In the genomic region with DNA sequence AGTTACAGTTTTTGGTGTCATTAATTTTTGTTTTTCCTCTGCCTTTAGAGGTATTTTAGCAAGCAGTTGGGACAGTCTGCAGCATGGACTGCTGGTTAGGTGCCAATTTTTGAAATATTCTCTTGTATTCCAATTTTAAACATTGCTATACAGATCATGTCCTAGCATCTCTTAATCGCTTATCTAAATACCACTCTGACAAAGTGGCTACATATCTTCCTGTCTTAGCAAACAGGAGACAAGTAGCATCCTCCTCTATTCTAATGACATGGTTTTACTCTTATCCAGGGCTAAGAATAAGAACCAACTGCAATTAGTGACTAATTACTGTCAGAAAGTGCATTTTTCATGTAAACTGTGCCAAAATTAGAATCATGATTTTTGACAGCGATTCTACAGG, we compare ENCODE assay signal across 18 cellular contexts.
A peak's percentile ranks its signal among the peaks of the same experiment; 100 is the strongest.
DNase-seq lines count a peak whose midpoint lies in the region; ATAC-seq, FAIRE-seq and TF ChIP-seq lines count a peak whose summit lies in the region.
"Had no signal": no experiment of that assay in that cellular context is flagged by ENCODE, and none has a peak within 500 bp of the region (broad histone marks: within the 10 kb centered on the region; RNA-seq: fewer than 3 reads in every experiment).

No MANE protein-coding gene starts in this region.

- no peak overlapping the region for H3K4me2 ChIP-seq in SK-N-SH
- no peak overlapping the region for H3K4me2 ChIP-seq in GM12878 (ENCODE audit: control insufficient read depth, insufficient read depth)
- H3K4me2 ChIP-seq: KMS-11 had no signal

- H3K4me3 ChIP-seq in SK-N-SH (ENCODE audit: low read depth in 2 of 2, low read length in 1 of 2) (no peak overlapping the region), GM12878 (no peak overlapping the region), gastroesophageal sphincter (no peak overlapping the region)
- H3K4me3 ChIP-seq: PC-9 had no signal

- no peak for TF ChIP-seq EP300 in SK-N-SH (IDR thresholded peaks at IDR 0.05; ENCODE audit: borderline replicate concordance in 1 of 2, low read depth in 1 of 2, low read length in 1 of 2)
- no peak for TF ChIP-seq EP300 in GM12878 (IDR thresholded peaks at IDR 0.05; ENCODE audit: borderline replicate concordance in 1 of 2, control insufficient read depth in 1 of 2, low read depth in 2 of 2, low read length in 2 of 2)
- no peak for TF ChIP-seq EP300 in gastroesophageal sphincter (IDR thresholded peaks at IDR 0.05)

- no peaks in the 10 kb centered on the region for H3F3A ChIP-seq in SK-N-SH (replicated peaks; ENCODE audit: insufficient read depth)

- no peak for FAIRE-seq in GM12878 (lab: Jason Lieb, UNC)

- H3K79me2 ChIP-seq in SK-N-SH (ENCODE audit: insufficient read depth) (no peaks in the 10 kb centered on the region), GM12878 (ENCODE audit: control insufficient read depth, insufficient read depth, low read length) (no peaks in the 10 kb centered on the region)

- WGBS in SK-N-SH (ENCODE audit: low lambda C conversion rate): 43% methylated on average over 2 of the region's 2 CpGs
- 71% methylated on average over 2 of the region's 2 CpGs for WGBS in GM12878 (ENCODE audit: insufficient coverage, insufficient replicate concordance, low lambda C conversion rate, missing lambda C conversion rate)
- 66 to 67% methylated on average over 1 to 2 of the region's 2 CpGs for WGBS in gastroesophageal sphincter (ENCODE audit: low coverage in 1 of 2), 2 donors

- in situ Hi-C loops in GM12878 (cut with MboI): no loop called here

- no peaks in the 10 kb centered on the region for H3K9me2 ChIP-seq in SK-N-SH

- H3K9me3 Mint-ChIP-seq in mesothelial cell of epicardium: peaks cover 4% of the 10 kb centered on the region

- TF ChIP-seq CTCF in SK-N-SH (IDR thresholded peaks at IDR 0.05): no peak
- no peak for TF ChIP-seq CTCF in GM12878 (IDR thresholded peaks at IDR 0.05 in 2 of 3, conservative IDR thresholded peaks at IDR 0.05 in 1 of 3; ENCODE audit: control insufficient read depth in 2 of 3, extremely low read depth in 1 of 3, insufficient read depth in 1 of 3, low read depth in 3 of 3, low read length in 3 of 3)
- TF ChIP-seq CTCF in mesothelial cell of epicardium (IDR thresholded peaks at IDR 0.05; ENCODE audit: unreplicated experiment): no peak
- TF ChIP-seq CTCF in gastroesophageal sphincter (IDR thresholded peaks at IDR 0.05): no peak

- ATAC-seq in SK-N-SH treated with all-trans-retinoic acid at 6 μM for 48 hours (peak; percentile 81), GM12878 (peak; percentile 20), gastroesophageal sphincter (no peak), GM21390 (IDR thresholded peaks at IDR 0.05; ENCODE audit: unreplicated experiment) (no peak)

- TF ChIP-seq RAD21 in SK-N-SH (IDR thresholded peaks at IDR 0.05; ENCODE audit: low read length) (no peak), GM12878 (IDR thresholded peaks at IDR 0.05; ENCODE audit: insufficient read depth, low read depth, low read length) (no peak)

- POLR2A ChIA-PET in SK-N-SH (lab: Yijun Ruan, JAX) (no interaction called here), GM12878 (lab: Charles Lee) (interaction anchor here (0.6 kb wide), 3 partner anchors 110 to 562 kb away, joined by 3 to 6 read pairs (median 4); no protein-coding TSS in a partner anchor)

- H3K36me3 ChIP-seq in SK-N-SH (replicated peaks in 1 of 2; ENCODE audit: control insufficient read depth in 1 of 2, insufficient read depth in 2 of 2, low read length in 1 of 2): no peaks in the 10 kb centered on the region
- no peaks in the 10 kb centered on the region for H3K36me3 ChIP-seq in GM12878 (ENCODE audit: control insufficient read depth in 2 of 2, insufficient read depth in 2 of 2, low read length in 1 of 2)
- H3K36me3 ChIP-seq in gastroesophageal sphincter: no peaks in the 10 kb centered on the region

- H2AFZ ChIP-seq in SK-N-SH (ENCODE audit: low read depth) (no peak overlapping the region), GM12878 (ENCODE audit: control insufficient read depth, low read depth, low read length) (no peak overlapping the region)

- peaks cover 0 to 5% of the 10 kb centered on the region in 2 experiments; a peak in 3 of 4 replicates for H3K4me1 ChIP-seq in SK-N-SH (ENCODE audit: control insufficient read depth in 1 of 2, insufficient read depth in 2 of 2, low read depth in 1 of 2, low read length in 1 of 2)
- H3K4me1 ChIP-seq in GM12878 (ENCODE audit: control insufficient read depth, insufficient read depth, low read length): peaks cover 16% of the 10 kb centered on the region
- no peaks in the 10 kb centered on the region for H3K4me1 ChIP-seq in gastroesophageal sphincter

- intact Hi-C loops in GM12878 (cut with micrococcal nuclease; ENCODE audit: unreplicated experiment): no loop called here

- H3K4me3 Mint-ChIP-seq in mesothelial cell of epicardium: no peak overlapping the region

- DNase-seq in SK-N-SH: no peak
- DNase-seq in GM12878 (ENCODE audit: low read depth, low spot score): no peak
- DNase-seq in mesothelial cell of epicardium (ENCODE audit: low spot score in 2 of 2, unreplicated experiment in 2 of 2): no peak
- no peak for DNase-seq in HK-2 (ENCODE audit: unreplicated experiment)
- DNase-seq in SIG-M5 treated with dmso at 0.1 percent for 504 hours (lab: John Stamatoyannopoulos, UW; ENCODE audit: unreplicated experiment): no peak
- DNase-seq: EL, H7, MV-4-11, NCI-H1694 treated with DMSO at 0.1 percent for 48 hours, NCI-H510A, NCI-H748 treated with DMSO at 0.1 percent for 48 hours, PC-9 had no signal

- RAD21 ChIA-PET in GM12878 (lab: Charles Lee; ENCODE audit: unreplicated experiment): no interaction called here

- peak overlapping the region in 1 of 2 experiments; percentile 45; a peak in 1 of 4 replicates for H3K27ac ChIP-seq in SK-N-SH (ENCODE audit: low read depth in 2 of 2, low read length in 1 of 2)
- H3K27ac ChIP-seq in GM12878 (ENCODE audit: control insufficient read depth, insufficient read depth): no peak overlapping the region
- no peak overlapping the region for H3K27ac ChIP-seq in gastroesophageal sphincter
- H3K27ac ChIP-seq: 22Rv1, HL-60, KMS-11, PC-9 had no signal

- no peaks in the 10 kb centered on the region for H3K27me3 Mint-ChIP-seq in mesothelial cell of epicardium (ENCODE audit: low read depth)

- H3K27me3 ChIP-seq in SK-N-SH (ENCODE audit: insufficient read depth): no peaks in the 10 kb centered on the region
- no peaks in the 10 kb centered on the region for H3K27me3 ChIP-seq in GM12878 (replicated peaks in 1 of 2; ENCODE audit: control insufficient read depth in 2 of 2, insufficient read depth in 2 of 2, low read length in 1 of 2)
- no peaks in the 10 kb centered on the region for H3K27me3 ChIP-seq in gastroesophageal sphincter

- TF ChIP-seq POLR2A in GM12878 (IDR thresholded peaks at IDR 0.05; ENCODE audit: low read depth, low read length) (no peak), gastroesophageal sphincter (IDR thresholded peaks at IDR 0.05) (no peak)

- no TSS peak for BruUV-seq in GM12878 (replicated peaks; lab: Mats Ljungman, UMichigan)

- SMC1A ChIA-PET in GM12878 (lab: Charles Lee; ENCODE audit: uncharacterized antibody, unreplicated experiment): interaction anchor here (3.1 kb wide), 1 partner anchor 27 kb away, joined by 7 read pairs; no protein-coding TSS in a partner anchor

- CTCF ChIA-PET in SK-N-SH (lab: Yijun Ruan, JAX) (no interaction called here), GM12878 (lab: Yijun Ruan, JAX) (interaction anchor here (1.6 kb wide), 1 partner anchor 13 kb away, joined by 4 read pairs; no protein-coding TSS in a partner anchor)

- H3K9ac ChIP-seq in SK-N-SH (no peak overlapping the region), GM12878 (ENCODE audit: control insufficient read depth, insufficient read depth, low read length) (no peak overlapping the region)
- H3K9ac ChIP-seq: KMS-11 had no signal

- H3K4me1 Mint-ChIP-seq in mesothelial cell of epicardium: peaks cover 55% of the 10 kb centered on the region

- H3K36me3 Mint-ChIP-seq in mesothelial cell of epicardium: no peaks in the 10 kb centered on the region

- H4K20me1 ChIP-seq in SK-N-SH (ENCODE audit: insufficient read depth) (no peaks in the 10 kb centered on the region), GM12878 (ENCODE audit: control insufficient read depth, insufficient read depth) (no peaks in the 10 kb centered on the region)

- H3K9me3 ChIP-seq in SK-N-SH: no peaks in the 10 kb centered on the region
- H3K9me3 ChIP-seq in GM12878 (replicated peaks; ENCODE audit: control insufficient read depth, insufficient read depth, low read length): no peaks in the 10 kb centered on the region; the same call in 2 of the 3 replicates
- H3K9me3 ChIP-seq in gastroesophageal sphincter: no peaks in the 10 kb centered on the region

- H3K27ac Mint-ChIP-seq in mesothelial cell of epicardium: peak overlapping the region; percentile 27

TF ChIP-seq in SK-N-SH, 30 proteins besides CTCF, POLR2A, EP300 and RAD21 (continues in another document):
- TF ChIP-seq, protein P1, sequence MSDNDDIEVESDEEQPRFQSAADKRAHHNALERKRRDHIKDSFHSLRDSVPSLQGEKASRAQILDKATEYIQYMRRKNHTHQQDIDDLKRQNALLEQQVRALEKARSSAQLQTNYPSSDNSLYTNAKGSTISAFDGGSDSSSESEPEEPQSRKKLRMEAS (IDR thresholded peaks at IDR 0.05; ENCODE audit: low read depth): no peak
- no peak for TF ChIP-seq RFX5 (IDR thresholded peaks at IDR 0.05; ENCODE audit: low read length)
- no peak for TF ChIP-seq RCOR1 (IDR thresholded peaks at IDR 0.05; ENCODE audit: low read length)
- TF ChIP-seq SIN3A (IDR thresholded peaks at IDR 0.05; ENCODE audit: borderline replicate concordance, low read depth, low read length): no peak

TF ChIP-seq in GM12878, 131 proteins besides CTCF, POLR2A, EP300 and RAD21 (continues in another document):
- TF ChIP-seq, protein P1 (IDR thresholded peaks at IDR 0.05; ENCODE audit: low read depth, low read length): no peak
- no peak for TF ChIP-seq FOXK2 (IDR thresholded peaks at IDR 0.05)
- TF ChIP-seq KLF5 (IDR thresholded peaks at IDR 0.05; ENCODE audit: partially characterized antibody): no peak

Comparison
In these comparisons a context has a peak if more than half of its experiments do, and no peak if none do; other contexts are left out.
1. ATAC-seq: peak in SK-N-SH treated with all-trans-retinoic acid at 6 μM for 48 hours (single experiment) and GM12878 (single experiment); none in gastroesophageal sphincter (single experiment) and GM21390 (single experiment).